In the genomic region with DNA sequence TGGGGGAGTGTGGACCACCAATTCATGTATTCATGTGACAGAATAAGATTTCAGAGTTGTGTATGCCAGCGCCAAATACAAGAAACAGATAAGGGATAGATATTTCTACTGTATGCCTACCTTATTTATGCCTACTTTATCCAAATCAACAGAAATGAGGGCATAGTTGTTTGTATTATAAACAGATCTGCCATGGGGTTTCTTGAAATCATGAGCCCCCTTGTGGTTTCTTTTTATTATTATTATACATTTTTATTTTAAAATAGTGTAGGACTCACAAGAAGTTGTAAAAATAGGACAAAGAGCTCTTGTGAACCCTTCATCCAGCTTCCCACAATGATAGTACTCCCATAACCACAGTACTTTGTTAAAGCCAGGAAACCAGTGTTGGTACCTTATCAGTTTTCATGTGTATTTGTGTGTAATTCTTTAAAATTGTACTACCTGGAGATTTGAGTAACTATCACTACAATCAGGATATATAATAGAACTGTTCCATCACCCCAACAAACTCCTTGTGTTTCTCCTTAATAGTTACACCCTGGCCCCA, we compare ENCODE assay signal across 27 cellular contexts.
DNase-seq lines count a peak whose midpoint lies in the region; ATAC-seq, FAIRE-seq and TF ChIP-seq lines count a peak whose summit lies in the region.
"Had no signal": no experiment of that assay in that cellular context is flagged by ENCODE, and none has a peak within 500 bp of the region (broad histone marks: within the 10 kb centered on the region; RNA-seq: fewer than 3 reads in every experiment).

No MANE protein-coding gene starts in this region.

- no peak overlapping the region for H3K4me3 Mint-ChIP-seq in activated T-cell treated with anti-CD3 and anti-CD28 coated beads, Interleukin-2, amount 50 U/mL, for 24 hours
- H3K4me3 Mint-ChIP-seq: stimulated activated naive CD8-positive, alpha-beta T cell treated with anti-CD3 and anti-CD28 coated beads, Interleukin-15, amount 100 ng/mL, for 72 hours; T-helper 2 cell treated with Interferon-gamma antibody and Interleukin-4, amounts not matched to agents 5 μg/mL and 100 μg/mL, for 36 hours; WTC11 had no signal

- peaks cover 25% of the 10 kb centered on the region for H3K4me1 Mint-ChIP-seq in activated T-cell treated with anti-CD3 and anti-CD28 coated beads, Interleukin-2, amount 50 U/mL, for 24 hours (ENCODE audit: low read depth)

- H2AFZ ChIP-seq in GM12878 (ENCODE audit: control insufficient read depth, low read depth, low read length) = no peak overlapping the region

- no TSS peak for BruUV-seq in GM12878 (replicated peaks; lab: Mats Ljungman, UMichigan)

- no peak overlapping the region for H3K9ac ChIP-seq in GM12878 (ENCODE audit: control insufficient read depth, insufficient read depth, low read length)

- peak overlapping the region; percentile 0 for H3K27ac Mint-ChIP-seq in activated T-cell treated with anti-CD3 and anti-CD28 coated beads, Interleukin-2, amount 50 U/mL, for 24 hours
- H3K27ac Mint-ChIP-seq: stimulated activated naive CD8-positive, alpha-beta T cell treated with anti-CD3 and anti-CD28 coated beads, Interleukin-15, amount 100 ng/mL, for 72 hours; T-helper 2 cell treated with Interferon-gamma antibody and Interleukin-4, amounts not matched to agents 5 μg/mL and 100 μg/mL, for 36 hours; WTC11 had no signal

- H3K36me3 Mint-ChIP-seq in activated T-cell treated with anti-CD3 and anti-CD28 coated beads, Interleukin-2, amount 50 U/mL, for 24 hours (ENCODE audit: low read depth) = no peaks in the 10 kb centered on the region

- RAD21 ChIA-PET in GM12878 (lab: Charles Lee; ENCODE audit: unreplicated experiment) = interaction anchor here (0.8 to 1.9 kb wide), 3 partner anchors 61 to 272 kb away, joined by 3 to 4 read pairs (median 4); no protein-coding TSS in a partner anchor

- H3K9me3 Mint-ChIP-seq in activated T-cell treated with anti-CD3 and anti-CD28 coated beads, Interleukin-2, amount 50 U/mL, for 24 hours = no peaks in the 10 kb centered on the region
- H3K9me3 Mint-ChIP-seq: stimulated activated naive CD8-positive, alpha-beta T cell treated with anti-CD3 and anti-CD28 coated beads, Interleukin-15, amount 100 ng/mL, for 72 hours; T-helper 2 cell treated with Interferon-gamma antibody and Interleukin-4, amounts not matched to agents 5 μg/mL and 100 μg/mL, for 36 hours; WTC11 had no signal

- H3K4me2 ChIP-seq in GM12878 (ENCODE audit: control insufficient read depth, insufficient read depth) = no peak overlapping the region

- TF ChIP-seq POLR2A in NB4 (IDR thresholded peaks at IDR 0.05; ENCODE audit: extremely low read depth, insufficient read length) = no peak
- TF ChIP-seq POLR2A in GM12878 (IDR thresholded peaks at IDR 0.05; ENCODE audit: low read depth, low read length) = no peak

- POLR2A ChIA-PET in GM12878 (lab: Charles Lee) = interaction anchor here (1.6 kb wide), 1 partner anchor 50 kb away, joined by 3 read pairs; no protein-coding TSS in a partner anchor

- in situ Hi-C loops in GM12878 (cut with MboI) = no loop called here

- no peak overlapping the region for H3K4me3 ChIP-seq in NB4 (ENCODE audit: low read depth, low read length)
- no peak overlapping the region for H3K4me3 ChIP-seq in GM12878
- no peak overlapping the region for H3K4me3 ChIP-seq in retinal pigment epithelial cell (ENCODE audit: low read length)
- H3K4me3 ChIP-seq: K562, lower lobe of right lung, pancreas, upper lobe of left lung had no signal

- ATAC-seq in GM12878 = no peak
- ATAC-seq in HG03439 (IDR thresholded peaks at IDR 0.05; ENCODE audit: unreplicated experiment) = no peak
- ATAC-seq: K562; lower lobe of right lung; pancreas; stimulated activated naive CD8-positive, alpha-beta T cell treated with anti-CD3 and anti-CD28 coated beads, Interleukin-15, amount 100 ng/mL, for 72 hours; WTC11 had no signal

- no peaks in the 10 kb centered on the region for H3K9me3 ChIP-seq in GM12878 (replicated peaks; ENCODE audit: control insufficient read depth, insufficient read depth, low read length)
- H3K9me3 ChIP-seq: lower lobe of right lung, pancreas, upper lobe of left lung had no signal

- TF ChIP-seq RAD21 in GM12878 (IDR thresholded peaks at IDR 0.05; ENCODE audit: insufficient read depth, low read depth, low read length) = peak; percentile 44

- CTCF ChIA-PET in GM12878 (lab: Yijun Ruan, JAX) = interaction anchor here (1.4 to 3.1 kb wide), 4 partner anchors 10 to 272 kb away, joined by 3 to 26 read pairs (median 8); no protein-coding TSS in a partner anchor

- FAIRE-seq in GM12878 (lab: Jason Lieb, UNC) = no peak
- FAIRE-seq: colon, endometrium, pancreas had no signal

- no peak for TF ChIP-seq CTCF in NB4 (IDR thresholded peaks at IDR 0.05; ENCODE audit: low read depth, low read length)
- TF ChIP-seq CTCF in GM12878 (IDR thresholded peaks at IDR 0.05 in 2 of 3, conservative IDR thresholded peaks at IDR 0.05 in 1 of 3; ENCODE audit: control insufficient read depth in 2 of 3, extremely low read depth in 1 of 3, insufficient read depth in 1 of 3, low read depth in 3 of 3, low read length in 3 of 3) = no peak
- TF ChIP-seq CTCF in retinal pigment epithelial cell (conservative IDR thresholded peaks at IDR 0.05; ENCODE audit: low read depth, low read length) = peak; percentile 7

- H3K36me3 ChIP-seq in GM12878 (ENCODE audit: control insufficient read depth in 2 of 2, insufficient read depth in 2 of 2, low read length in 1 of 2) = peaks cover 0 to 4% of the 10 kb centered on the region in 2 experiments; a peak in 2 of 4 replicates
- H3K36me3 ChIP-seq: lower lobe of right lung, pancreas, upper lobe of left lung had no signal

- H3K27me3 Mint-ChIP-seq in activated T-cell treated with anti-CD3 and anti-CD28 coated beads, Interleukin-2, amount 50 U/mL, for 24 hours = no peaks in the 10 kb centered on the region
- H3K27me3 Mint-ChIP-seq: stimulated activated naive CD8-positive, alpha-beta T cell treated with anti-CD3 and anti-CD28 coated beads, Interleukin-15, amount 100 ng/mL, for 72 hours had no signal

- intact Hi-C loops in GM12878 (cut with micrococcal nuclease; ENCODE audit: unreplicated experiment) = no loop called here

- WGBS in GM12878 (ENCODE audit: insufficient coverage, insufficient replicate concordance, low lambda C conversion rate, missing lambda C conversion rate) = 96% methylated on average over 1 of the region's 1 CpG

- H3K79me2 ChIP-seq in GM12878 (ENCODE audit: control insufficient read depth, insufficient read depth, low read length) = peaks cover 2% of the 10 kb centered on the region; the same call in 1 of the 2 replicates

- no peak for DNase-seq in activated T-cell treated with anti-CD3 and anti-CD28 coated beads, Interleukin-2, amount 50 U/mL, for 24 hours
- DNase-seq in activated T-cell treated with anti-CD3 and anti-CD28 coated beads for 4 hours (no peak), NB4 (ENCODE audit: low read depth) (peak; percentile 7), GM12878 (ENCODE audit: low read depth, low spot score) (no peak), retinal pigment epithelial cell (ENCODE audit: low read depth) (no peak), NCI-H2081 (lab: John Stamatoyannopoulos, UW) (no peak)
- DNase-seq in stimulated activated CD4-positive, alpha-beta T cell treated with anti-CD3 and anti-CD28 coated beads, Interleukin-1b, Interleukin-23, amount 100 ng/mL, for 48 hours = no peak
- DNase-seq: 8988T; activated CD4-positive, alpha-beta T cell treated with anti-CD3 and anti-CD28 coated beads, Interleukin-2, amount 50 U/mL, for 48 hours; activated naive CD4-positive, alpha-beta T cell treated with anti-CD3 and anti-CD28 coated beads, Interleukin-2, amount 50 U/mL, for 16 hours; hypothalamus; lower lobe of right lung; NCI-H1048; NCI-H2081 treated with DMSO at 0.1 percent for 48 hours; NCI-H524 treated with DMSO at 0.1 percent for 48 hours; pancreas; SIG-M5; stimulated activated CD4-positive, alpha-beta T cell treated with anti-CD3 and anti-CD28 coated beads, Interleukin-2, amount 100 ng/mL, for 24 hours; stimulated activated naive CD8-positive, alpha-beta T cell treated with anti-CD3 and anti-CD28 coated beads, Interleukin-15, amount 100 ng/mL, for 72 hours; upper lobe of left lung had no signal

- SMC1A ChIA-PET in GM12878 (lab: Charles Lee; ENCODE audit: uncharacterized antibody, unreplicated experiment) = interaction anchor here (1.3 to 3.5 kb wide), 4 partner anchors 46 to 272 kb away, joined by 3 to 11 read pairs (median 7); no protein-coding TSS in a partner anchor

- H3K27ac ChIP-seq in GM12878 (ENCODE audit: control insufficient read depth, insufficient read depth) = no peak overlapping the region
- H3K27ac ChIP-seq: C4-2B, lower lobe of right lung, pancreas, upper lobe of left lung had no signal

- no peak for TF ChIP-seq EP300 in GM12878 (IDR thresholded peaks at IDR 0.05; ENCODE audit: borderline replicate concordance in 1 of 2, control insufficient read depth in 1 of 2, low read depth in 2 of 2, low read length in 2 of 2)

- H4K20me1 ChIP-seq in GM12878 (ENCODE audit: control insufficient read depth, insufficient read depth) = no peaks in the 10 kb centered on the region

- no peaks in the 10 kb centered on the region for H3K4me1 ChIP-seq in GM12878 (ENCODE audit: control insufficient read depth, insufficient read depth, low read length)

- H3K27me3 ChIP-seq in GM12878 (replicated peaks in 1 of 2; ENCODE audit: control insufficient read depth in 2 of 2, insufficient read depth in 2 of 2, low read length in 1 of 2) = no peaks in the 10 kb centered on the region
- H3K27me3 ChIP-seq: pancreas, upper lobe of left lung had no signal

TF ChIP-seq in GM12878, 131 proteins besides CTCF, POLR2A, EP300 and RAD21:
- TF ChIP-seq SREBF2 (IDR thresholded peaks at IDR 0.05; ENCODE audit: low read length) (no peak), ATF7 (IDR thresholded peaks at IDR 0.05; ENCODE audit: low read depth) (no peak), MYB (IDR thresholded peaks at IDR 0.05; ENCODE audit: borderline replicate concordance, low read depth, low read length) (no peak), ZZZ3 (IDR thresholded peaks at IDR 0.05; ENCODE audit: control insufficient read depth, insufficient read length, low read depth) (no peak), MYC (IDR thresholded peaks at IDR 0.05; ENCODE audit: insufficient read depth, insufficient read length, insufficient replicate concordance, low read length, severe bottlenecking) (no peak), SMC3 (IDR thresholded peaks at IDR 0.05; ENCODE audit: borderline replicate concordance, low read length) (peak; percentile 23; the same call in 1 of the 2 replicates), SRF (IDR thresholded peaks at IDR 0.05; ENCODE audit: low read depth in 2 of 2, low read length in 2 of 2) (no peak)
- TF ChIP-seq, protein P1, sequence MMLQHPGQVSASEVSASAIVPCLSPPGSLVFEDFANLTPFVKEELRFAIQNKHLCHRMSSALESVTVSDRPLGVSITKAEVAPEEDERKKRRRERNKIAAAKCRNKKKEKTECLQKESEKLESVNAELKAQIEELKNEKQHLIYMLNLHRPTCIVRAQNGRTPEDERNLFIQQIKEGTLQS (IDR thresholded peaks at IDR 0.05; ENCODE audit: borderline replicate concordance, extremely low read depth, low read depth, low read length) = no peak
